Comparison of ENCODE assay signal across 23 cellular contexts in the genomic region with DNA sequence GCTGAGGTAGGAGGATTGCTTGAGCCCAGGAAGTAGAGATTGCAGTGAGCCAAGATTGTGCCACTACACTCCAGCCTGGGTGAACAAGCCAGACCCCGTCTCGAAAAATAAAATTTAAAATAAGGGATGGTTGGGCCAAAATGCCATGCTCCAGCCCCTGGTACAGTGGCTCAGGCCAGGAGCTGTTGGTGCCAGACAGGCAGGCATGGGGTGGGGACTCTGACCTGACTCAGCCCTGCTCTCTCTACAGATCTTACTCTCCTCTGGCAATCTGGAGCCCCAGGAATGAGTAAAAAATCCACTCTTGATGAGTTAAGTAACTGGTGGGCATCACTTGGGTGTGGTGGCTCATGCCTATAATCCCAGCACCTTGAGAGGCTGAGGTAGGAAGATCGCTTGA.
"Had no signal": no experiment of that assay in that cellular context is flagged by ENCODE, and none has a peak within 500 bp of the region (broad histone marks: within the 10 kb centered on the region; RNA-seq: fewer than 3 reads in every experiment).

No MANE protein-coding gene starts in this region.

- ATAC-seq: HepG2, Panc1, PC-3, SK-N-SH treated with all-trans-retinoic acid at 6 μM for 48 hours had no signal

- H3K4me3 ChIP-seq: MG63, SJCRH30 had no signal

- DNase-seq: IMR-90, Karpas-422, KG1, MG63, NCI-H1092 treated with DMSO at 0.1 percent for 48 hours, NCI-H1436, NCI-H187, NCI-H2029, NCI-H2081 treated with DMSO at 0.1 percent for 48 hours, NCI-H2171, NCI-H226, NCI-H446, NCI-H510A, NCI-H524 treated with DMSO at 0.1 percent for 48 hours, NCI-H69, NCI-H774, PC-3, SHP77 treated with DMSO at 0.1 percent for 48 hours, SJCRH30 had no signal

- H3K27ac ChIP-seq: RWPE1, SJCRH30 had no signal

- H3K27me3 ChIP-seq: MG63, SJCRH30 had no signal
